In genomic region chr5:89327621-89328020, GRCh38 we compare ENCODE assay signal across 2 cellular contexts.
TF ChIP-seq lines count a peak whose summit lies in the region.

No MANE protein-coding gene starts in this region.

TF ChIP-seq in IMR-90, 13 proteins besides CTCF, POLR2A, EP300 and RAD21:
- TF ChIP-seq RFX5 (IDR thresholded peaks at IDR 0.05; ENCODE audit: low read depth, low read length): no peak
- TF ChIP-seq CHD1 (IDR thresholded peaks at IDR 0.05; ENCODE audit: low read depth, low read length): no peak

TF ChIP-seq in K562, 482 proteins besides CTCF, POLR2A, EP300 and RAD21:
- TF ChIP-seq ELK3 (CRISPR knock-in tag; IDR thresholded peaks at IDR 0.05) (no peak), C11orf30 (IDR thresholded peaks at IDR 0.05; ENCODE audit: low read depth) (no peak), NFIC (IDR thresholded peaks at IDR 0.05) (no peak), PRDM10 (IDR thresholded peaks at IDR 0.05; ENCODE audit: partially characterized antibody) (no peak), YBX1 (IDR thresholded peaks at IDR 0.05) (no peak), CAMTA2 (CRISPR knock-in tag; conservative IDR thresholded peaks at IDR 0.05) (no peak), CBFB (CRISPR knock-in tag; IDR thresholded peaks at IDR 0.05) (no peak), ZNF146 (CRISPR knock-in tag; IDR thresholded peaks at IDR 0.05; ENCODE audit: unreplicated experiment) (no peak), ELK1 (CRISPR knock-in tag; IDR thresholded peaks at IDR 0.05) (no peak), ZNF778 (CRISPR knock-in tag; IDR thresholded peaks at IDR 0.05) (no peak)
